1 cellular context compared by ENCODE assay signal in genomic region chr10:68560201-68560915, GRCh38.
TF ChIP-seq lines count a peak whose summit lies in the region.

Gene TET1 (plus strand): TSS chr10:68560337. CDS start chr10:68572339, 12,002 bp downstream.

TF ChIP-seq in HEK293, 187 proteins besides CTCF, POLR2A, EP300 and RAD21 (continued from another document and continues in another):
- TF ChIP-seq GLIS1 (tag by site-specific recombination; IDR thresholded peaks at IDR 0.05) (peak; percentile 73), ZNF335 (tag by site-specific recombination; conservative IDR thresholded peaks at IDR 0.05) (peak; percentile 77), KLF1 (tag by site-specific recombination; IDR thresholded peaks at IDR 0.05) (peak; percentile 21), BCL11B (tag by site-specific recombination; IDR thresholded peaks at IDR 0.05; ENCODE audit: low read depth) (peak; percentile 76), ZNF624 (tag by site-specific recombination; IDR thresholded peaks at IDR 0.05) (no peak), ZNF391 (tag by site-specific recombination; IDR thresholded peaks at IDR 0.05; ENCODE audit: borderline replicate concordance, low read depth) (peak; percentile 10; the same call in 1 of the 2 replicates), ZNF16 (tag by site-specific recombination; IDR thresholded peaks at IDR 0.05; ENCODE audit: low read depth) (no peak), ZNF596 (tag by site-specific recombination; IDR thresholded peaks at IDR 0.05) (peak; percentile 27; the same call in 1 of the 2 replicates), ZSCAN4 (tag by site-specific recombination; IDR thresholded peaks at IDR 0.05) (0 out of 2 replicates have a peak, but pooled peaks have one; percentile 20), SCRT1 (tag by site-specific recombination; IDR thresholded peaks at IDR 0.05; ENCODE audit: borderline replicate concordance) (no peak), ZBTB8A (tag by site-specific recombination; IDR thresholded peaks at IDR 0.05) (peak; percentile 82), PATZ1 (tag by site-specific recombination; IDR thresholded peaks at IDR 0.05) (peak; percentile 99), ZNF24 (tag by site-specific recombination; IDR thresholded peaks at IDR 0.05) (peak; percentile 62; the same call in 1 of the 2 replicates), KLF9 (tag by site-specific recombination; IDR thresholded peaks at IDR 0.05; ENCODE audit: low read depth) (0 out of 2 replicates have a peak, but pooled peaks have one; percentile 10), ZNF623 (tag by site-specific recombination; IDR thresholded peaks at IDR 0.05) (no peak), ZNF544 (tag by site-specific recombination; IDR thresholded peaks at IDR 0.05) (no peak), ATF2 (tag by site-specific recombination; IDR thresholded peaks at IDR 0.05; ENCODE audit: low read depth) (no peak), KLF7 (tag by site-specific recombination; IDR thresholded peaks at IDR 0.05; ENCODE audit: borderline replicate concordance) (peak; percentile 14; the same call in 1 of the 2 replicates), ZNF600 (tag by site-specific recombination; IDR thresholded peaks at IDR 0.05) (peak; percentile 38; the same call in 1 of the 2 replicates), TCF7L2 (IDR thresholded peaks at IDR 0.05; ENCODE audit: borderline replicate concordance, low read depth, low read length) (no peak), ZNF639 (tag by site-specific recombination; IDR thresholded peaks at IDR 0.05) (no peak), ZBTB10 (tag by site-specific recombination; IDR thresholded peaks at IDR 0.05) (peak; percentile 92), KLF16 (tag by site-specific recombination; IDR thresholded peaks at IDR 0.05) (0 out of 2 replicates have a peak, but pooled peaks have one; percentile 37), ZNF518A (tag by site-specific recombination; conservative IDR thresholded peaks at IDR 0.05; ENCODE audit: low read depth) (no peak), ZNF394 (tag by site-specific recombination; IDR thresholded peaks at IDR 0.05; ENCODE audit: borderline replicate concordance) (peak; percentile 37; the same call in 1 of the 2 replicates), SP7 (tag by site-specific recombination; IDR thresholded peaks at IDR 0.05) (peak; percentile 41; the same call in 1 of the 2 replicates), OVOL3 (tag by site-specific recombination; IDR thresholded peaks at IDR 0.05) (0 out of 2 replicates have a peak, but pooled peaks have one; percentile 8), ZFHX2 (tag by site-specific recombination; conservative IDR thresholded peaks at IDR 0.05) (peak; percentile 32; the same call in 1 of the 2 replicates), ZNF2 (tag by site-specific recombination; IDR thresholded peaks at IDR 0.05) (peak; percentile 73; the same call in 1 of the 2 replicates), INSM2 (tag by site-specific recombination; IDR thresholded peaks at IDR 0.05) (no peak), ZBTB26 (tag by site-specific recombination; optimal IDR thresholded peaks at IDR 0.05) (peak; percentile 87), SP3 (tag by site-specific recombination; IDR thresholded peaks at IDR 0.05) (peak; percentile 39), ZNF501 (tag by site-specific recombination; IDR thresholded peaks at IDR 0.05) (peak; percentile 86), ZNF777 (tag by site-specific recombination; IDR thresholded peaks at IDR 0.05; ENCODE audit: borderline replicate concordance) (peak; percentile 92), ZNF692 (tag by site-specific recombination; IDR thresholded peaks at IDR 0.05) (peak; percentile 61; the same call in 1 of the 2 replicates), YY1 (tag by site-specific recombination; IDR thresholded peaks at IDR 0.05) (0 out of 2 replicates have a peak, but pooled peaks have one; percentile 13), ZXDB (tag by site-specific recombination; IDR thresholded peaks at IDR 0.05) (peak; percentile 45; the same call in 1 of the 2 replicates), ZBTB48 (tag by site-specific recombination; IDR thresholded peaks at IDR 0.05) (peak; percentile 75; the same call in 1 of the 2 replicates), GLI4 (tag by site-specific recombination; IDR thresholded peaks at IDR 0.05) (no peak), ZBTB17 (tag by site-specific recombination; IDR thresholded peaks at IDR 0.05) (peak; percentile 86), HOXA7 (CRISPR knock-in tag; IDR thresholded peaks at IDR 0.05; ENCODE audit: borderline replicate concordance) (no peak), ZBTB20 (tag by site-specific recombination; IDR thresholded peaks at IDR 0.05) (peak; percentile 92)
